In genomic region chr14:62451221-62451620, GRCh38 we compare ENCODE assay signal across 10 cellular contexts.
"Had no signal": no experiment of that assay in that cellular context is flagged by ENCODE, and none has a peak within 500 bp of the region (broad histone marks: within the 10 kb centered on the region; RNA-seq: fewer than 3 reads in every experiment).

No MANE protein-coding gene starts in this region.

- H3K4me3 Mint-ChIP-seq: HFFc6 had no signal

- H3K4me3 ChIP-seq: GM23248, HAP-1, K562 had no signal

- DNase-seq: GM23248, HFFc6, IMR-90, KG1 had no signal

- H3K27ac Mint-ChIP-seq: HFFc6 had no signal

- H3K36me3 ChIP-seq: HAP-1 had no signal

- H2AFZ ChIP-seq: GM23248 had no signal

- H3K9ac ChIP-seq: GM23248 had no signal

- FAIRE-seq: H1, H54, K562 had no signal

- H3K4me1 ChIP-seq: HAP-1 had no signal

- ATAC-seq: HCT116, K562 had no signal

- H3K27ac ChIP-seq: GM23248, HL-60 had no signal

- H3K9me3 ChIP-seq: HAP-1 had no signal
